In genomic region chr21:27534211-27534610, GRCh38 we compare ENCODE assay signal across 16 cellular contexts.
DNase-seq lines count a peak whose midpoint lies in the region; ATAC-seq and TF ChIP-seq lines count a peak whose summit lies in the region.
"Had no signal": no experiment of that assay in that cellular context is flagged by ENCODE, and none has a peak within 500 bp of the region (broad histone marks: within the 10 kb centered on the region; RNA-seq: fewer than 3 reads in every experiment).

No MANE protein-coding gene starts in this region.

- no peak overlapping the region for H2BK120ac ChIP-seq in mesenchymal stem cell (ENCODE audit: low read depth, low read length)

- H3K36me3 ChIP-seq in PC-3 (ENCODE audit: low read depth, low read length) (no peaks in the 10 kb centered on the region), mesenchymal stem cell (ENCODE audit: control insufficient read depth in 1 of 2, insufficient read depth in 2 of 2, low read depth in 1 of 2, low read length in 2 of 2) (no peaks in the 10 kb centered on the region), SK-N-SH (replicated peaks in 1 of 2; ENCODE audit: control insufficient read depth in 1 of 2, insufficient read depth in 2 of 2, low read length in 1 of 2) (no peaks in the 10 kb centered on the region)

- H3K79me1 ChIP-seq in mesenchymal stem cell (replicated peaks; ENCODE audit: low read length, poor library complexity, severe bottlenecking) = no peaks in the 10 kb centered on the region

- TF ChIP-seq EP300 in SK-N-SH (IDR thresholded peaks at IDR 0.05; ENCODE audit: borderline replicate concordance in 1 of 2, low read depth in 1 of 2, low read length in 1 of 2) = no peak

- DNase-seq in AG08395 (ENCODE audit: low spot score) = peak; percentile 32
- peak; percentile 24 for DNase-seq in GM03348 (ENCODE audit: low spot score)
- peak; percentile 7 for DNase-seq in PC-3
- DNase-seq in mesenchymal stem cell = no peak
- no peak for DNase-seq in SK-N-SH
- no peak for DNase-seq in DMS53 (lab: John Stamatoyannopoulos, UW)
- no peak for DNase-seq in coronary artery (ENCODE audit: low spot score)
- DNase-seq: 8988T; AML-193; CD4-positive, alpha-beta memory T cell; DMS153; DMS79 treated with DMSO at 0.1 percent for 48 hours; GF-D8; H9 had no signal

- intact Hi-C loops in PC-3 (cut with micrococcal nuclease) = no loop called here

- WGBS in mesenchymal stem cell = no CpG with 5 or more reads among the region's 2 CpGs
- WGBS in SK-N-SH (ENCODE audit: low lambda C conversion rate) = 73% methylated on average over 2 of the region's 2 CpGs

- H4K20me1 ChIP-seq in PC-3 (ENCODE audit: low read length) (no peaks in the 10 kb centered on the region), SK-N-SH (ENCODE audit: insufficient read depth) (no peaks in the 10 kb centered on the region)

- no peaks in the 10 kb centered on the region for H3K79me2 ChIP-seq in PC-3 (ENCODE audit: low read length)
- H3K79me2 ChIP-seq in SK-N-SH (ENCODE audit: insufficient read depth) = no peaks in the 10 kb centered on the region

- peaks cover 3% of the 10 kb centered on the region for H3K4me1 ChIP-seq in PC-3 (ENCODE audit: insufficient read depth, low read length)
- H3K4me1 ChIP-seq in mesenchymal stem cell (ENCODE audit: control insufficient read depth, insufficient read depth, low read depth, low read length) = no peaks in the 10 kb centered on the region
- peaks cover 0 to 8% of the 10 kb centered on the region in 2 experiments; a peak in 2 of 4 replicates for H3K4me1 ChIP-seq in SK-N-SH (ENCODE audit: control insufficient read depth in 1 of 2, insufficient read depth in 2 of 2, low read depth in 1 of 2, low read length in 1 of 2)

- no peak overlapping the region for H3K14ac ChIP-seq in mesenchymal stem cell (ENCODE audit: low read length in 2 of 2)

- CTCF ChIA-PET in PC-3 (lab: Charles Lee) (no interaction called here), SK-N-SH (lab: Yijun Ruan, JAX) (no interaction called here)

- no peak for TF ChIP-seq RAD21 in SK-N-SH (IDR thresholded peaks at IDR 0.05; ENCODE audit: low read length)

- no peak for TF ChIP-seq CTCF in PC-3 (conservative IDR thresholded peaks at IDR 0.05; ENCODE audit: low read depth, low read length)
- no peak for TF ChIP-seq CTCF in SK-N-SH (IDR thresholded peaks at IDR 0.05)
- TF ChIP-seq CTCF in coronary artery (IDR thresholded peaks at IDR 0.05) = no peak

- no peaks in the 10 kb centered on the region for H3K27me3 ChIP-seq in PC-3 (ENCODE audit: low read length)
- H3K27me3 ChIP-seq in mesenchymal stem cell (ENCODE audit: control insufficient read depth in 1 of 2, insufficient read depth in 1 of 2, low read length in 2 of 2) = no peaks in the 10 kb centered on the region
- no peaks in the 10 kb centered on the region for H3K27me3 ChIP-seq in SK-N-SH (ENCODE audit: insufficient read depth)

- H2BK12ac ChIP-seq in mesenchymal stem cell (ENCODE audit: low read length in 2 of 2) = no peak overlapping the region

- no peak overlapping the region for H3K18ac ChIP-seq in mesenchymal stem cell (ENCODE audit: low read depth in 1 of 2, low read length in 2 of 2)

- H2BK15ac ChIP-seq in mesenchymal stem cell (ENCODE audit: low read depth, poor library complexity, severe bottlenecking) = no peak overlapping the region

- ATAC-seq in PC-3 = no peak
- ATAC-seq: GM12878 had no signal

- POLR2A ChIA-PET in PC-3 (lab: Charles Lee; ENCODE audit: unreplicated experiment) = no interaction called here
- POLR2A ChIA-PET in SK-N-SH (lab: Yijun Ruan, JAX) = no interaction called here

- no peak overlapping the region for H4K91ac ChIP-seq in mesenchymal stem cell (ENCODE audit: low read length)

- H3K4me3 ChIP-seq in PC-3 (ENCODE audit: low read length) = no peak overlapping the region
- H3K4me3 ChIP-seq in mesenchymal stem cell (ENCODE audit: insufficient read depth in 1 of 2, low read depth in 1 of 2, low read length in 2 of 2) = no peak overlapping the region
- no peak overlapping the region for H3K4me3 ChIP-seq in SK-N-SH (ENCODE audit: low read depth in 2 of 2, low read length in 1 of 2)
- no peak overlapping the region for H3K4me3 ChIP-seq in coronary artery
- H3K4me3 ChIP-seq: GM12878 had no signal

- BruUV-seq in PC-3 (replicated peaks; lab: Mats Ljungman, UMichigan) = no TSS peak

- no peak overlapping the region for H3K4ac ChIP-seq in mesenchymal stem cell (ENCODE audit: low read depth in 1 of 2, low read length in 2 of 2)

- H3K9me3 ChIP-seq in PC-3 (ENCODE audit: low read length) (0 out of 2 replicates have a peak, but pooled peaks cover 4% of the 10 kb centered on the region), mesenchymal stem cell (ENCODE audit: control insufficient read depth, low read length) (no peaks in the 10 kb centered on the region), SK-N-SH (no peaks in the 10 kb centered on the region)

- H3K9ac ChIP-seq in PC-3 (ENCODE audit: low read length) (no peak overlapping the region), mesenchymal stem cell (ENCODE audit: low read length) (peak overlapping the region; percentile 10), SK-N-SH (no peak overlapping the region)

- H3K23ac ChIP-seq in mesenchymal stem cell (ENCODE audit: low read length in 2 of 2) = no peak overlapping the region

- H3K4me2 ChIP-seq in PC-3 (ENCODE audit: low read length) = no peak overlapping the region
- H3K4me2 ChIP-seq in mesenchymal stem cell (ENCODE audit: low read length, poor library complexity, severe bottlenecking) = no peak overlapping the region
- H3K4me2 ChIP-seq in SK-N-SH = no peak overlapping the region

- H3K9me2 ChIP-seq in PC-3 (replicated peaks; ENCODE audit: low read length) (no peaks in the 10 kb centered on the region; the same call in 1 of the 2 replicates), SK-N-SH (no peaks in the 10 kb centered on the region)

- H3K27ac ChIP-seq in PC-3 (ENCODE audit: low read length) = no peak overlapping the region
- H3K27ac ChIP-seq in mesenchymal stem cell (ENCODE audit: low read length, poor library complexity, severe bottlenecking) = no peak overlapping the region
- no peak overlapping the region for H3K27ac ChIP-seq in SK-N-SH (ENCODE audit: low read depth in 2 of 2, low read length in 1 of 2)
- H3K27ac ChIP-seq in coronary artery = no peak overlapping the region
- H3K27ac ChIP-seq: C4-2B had no signal

- H2AFZ ChIP-seq in PC-3 (ENCODE audit: low read length) = no peak overlapping the region
- H2AFZ ChIP-seq in mesenchymal stem cell (ENCODE audit: low read depth, low read length) = no peak overlapping the region
- H2AFZ ChIP-seq in SK-N-SH (ENCODE audit: low read depth) = no peak overlapping the region

- H3F3A ChIP-seq in PC-3 (ENCODE audit: low read length, unreplicated experiment) (no peaks in the 10 kb centered on the region), SK-N-SH (replicated peaks; ENCODE audit: insufficient read depth) (no peaks in the 10 kb centered on the region)

- no peak overlapping the region for H2AK5ac ChIP-seq in mesenchymal stem cell (ENCODE audit: low read length, severe bottlenecking)

- no peak overlapping the region for H4K8ac ChIP-seq in mesenchymal stem cell (ENCODE audit: low read length)

- H2BK5ac ChIP-seq in mesenchymal stem cell (ENCODE audit: low read depth, low read length, poor library complexity, severe bottlenecking) = no peak overlapping the region

TF ChIP-seq in SK-N-SH, 30 proteins besides CTCF, POLR2A, EP300 and RAD21:
- no peak for TF ChIP-seq GABPA (IDR thresholded peaks at IDR 0.05; ENCODE audit: low read depth)
- no peak for TF ChIP-seq FOXJ3 (CRISPR knock-in tag; IDR thresholded peaks at IDR 0.05)
- TF ChIP-seq MEF2A (IDR thresholded peaks at IDR 0.05; ENCODE audit: borderline replicate concordance, low read depth) = no peak
- TF ChIP-seq TCF12 (IDR thresholded peaks at IDR 0.05) = no peak
- no peak for TF ChIP-seq RCOR1 (IDR thresholded peaks at IDR 0.05; ENCODE audit: low read length)
- TF ChIP-seq ELF1 (IDR thresholded peaks at IDR 0.05) = no peak
- no peak for TF ChIP-seq FOSL2 (IDR thresholded peaks at IDR 0.05; ENCODE audit: borderline replicate concordance, low read depth)
- no peak for TF ChIP-seq NRF1 (IDR thresholded peaks at IDR 0.05; ENCODE audit: low read depth, low read length)
- no peak for TF ChIP-seq USF1 (IDR thresholded peaks at IDR 0.05; ENCODE audit: borderline replicate concordance, low read depth)
- TF ChIP-seq GATA2 (CRISPR knock-in tag; IDR thresholded peaks at IDR 0.05) = no peak
- TF ChIP-seq IRF3 (IDR thresholded peaks at IDR 0.05; ENCODE audit: low read depth, low read length) = no peak
- TF ChIP-seq USF2 (IDR thresholded peaks at IDR 0.05; ENCODE audit: borderline replicate concordance, low read depth, low read length) = no peak
- TF ChIP-seq SIN3A (IDR thresholded peaks at IDR 0.05; ENCODE audit: borderline replicate concordance, low read depth, low read length) = no peak

Comparison
In these comparisons a context has a peak if more than half of its experiments do, and no peak if none do; other contexts are left out.
1. DNase-seq: peak in AG08395 (single experiment), GM03348 (single experiment) and PC-3 (single experiment); none in mesenchymal stem cell (single experiment), SK-N-SH (single experiment), DMS53 (single experiment) and coronary artery (single experiment).